In genomic region chr20:44861547-44862006, GRCh38 we compare ENCODE assay signal across 9 cellular contexts. TPM values are rescaled to one million over a fixed set of nuclear protein-coding genes. Genes with fewer than 3 reads are reported as not detected.
A peak's percentile ranks its signal among the peaks of the same experiment; 100 is the strongest.
DNase-seq lines count a peak whose midpoint lies in the region; ATAC-seq and TF ChIP-seq lines count a peak whose summit lies in the region.
"Had no signal": no experiment of that assay in that cellular context is flagged by ENCODE, and none has a peak within 500 bp of the region (broad histone marks: within the 10 kb centered on the region; RNA-seq: fewer than 3 reads in every experiment).

No MANE protein-coding gene starts in this region.

- H3K36me3 Mint-ChIP-seq in HFFc6 (ENCODE audit: low read depth) = no peaks in the 10 kb centered on the region
- H3K36me3 Mint-ChIP-seq: activated naive CD8-positive, alpha-beta T cell treated with anti-CD3 and anti-CD28 coated beads for 36 hours had no signal

- peak; percentile 70 for DNase-seq in HFFc6
- peak; percentile 15 for DNase-seq in astrocyte of the cerebellum (ENCODE audit: low read depth)
- DNase-seq in right cardiac atrium = peak; percentile 61 to 80 (median 67)
- peak; percentile 70 for DNase-seq in testis
- no peak for DNase-seq in NCI-H82 treated with DMSO at 0.1 percent for 48 hours (lab: John Stamatoyannopoulos, UW; ENCODE audit: unreplicated experiment)
- no peak for DNase-seq in activated T-cell treated with anti-CD3 and anti-CD28 coated beads for 4 hours
- DNase-seq: activated CD4-positive, alpha-beta T cell treated with anti-CD3 and anti-CD28 coated beads for 4 hours; activated naive CD8-positive, alpha-beta T cell treated with anti-CD3 and anti-CD28 coated beads for 36 hours had no signal

- peak; percentile 92 to 94 for ATAC-seq in right cardiac atrium
- ATAC-seq in GM19023 (IDR thresholded peaks at IDR 0.05; ENCODE audit: unreplicated experiment) = no peak

- no peak for TF ChIP-seq CTCF in HFFc6 (IDR thresholded peaks at IDR 0.05)
- no peak for TF ChIP-seq CTCF in astrocyte of the cerebellum (IDR thresholded peaks at IDR 0.05; ENCODE audit: low read depth, low read length, missing control alignments)
- no peak for TF ChIP-seq CTCF in testis (IDR thresholded peaks at IDR 0.05)

- H3K27me3 ChIP-seq in right cardiac atrium (ENCODE audit: control insufficient read depth, insufficient read depth) = no peaks in the 10 kb centered on the region
- H3K27me3 ChIP-seq in testis = no peaks in the 10 kb centered on the region

- in situ Hi-C loops in astrocyte of the cerebellum (cut with HindIII; ENCODE audit: low sequenced_read_pairs) = no loop called here

- H3K4me1 ChIP-seq in right cardiac atrium (ENCODE audit: control insufficient read depth, insufficient read depth, low read length) (no peaks in the 10 kb centered on the region), testis (peaks cover 38% of the 10 kb centered on the region)

- H3K4me3 ChIP-seq in astrocyte of the cerebellum (ENCODE audit: low read depth, low read length) (no peak overlapping the region), right cardiac atrium (ENCODE audit: low read length) (no peak overlapping the region), testis (no peak overlapping the region)

- H3K9me3 Mint-ChIP-seq in HFFc6 = no peaks in the 10 kb centered on the region; the same call in 1 of the 2 replicates

- H3K4me1 Mint-ChIP-seq in HFFc6 (ENCODE audit: low read depth) = peaks cover 15% of the 10 kb centered on the region

- H3K27ac ChIP-seq in right cardiac atrium (ENCODE audit: low read length) (no peak overlapping the region), testis (peak overlapping the region; percentile 20 to 66)

- intact Hi-C loops in right cardiac atrium (cut with DNase I) (loop anchor here in 3 of 4 donors (10.0 kb wide), 1 partner anchor 177 kb away; no protein-coding TSS in a partner anchor), testis (cut with DNase I; ENCODE audit: low total_unique reads) (no loop called here)

- H3K9me3 ChIP-seq in right cardiac atrium (ENCODE audit: control insufficient read depth, low read length) = no peaks in the 10 kb centered on the region
- no peaks in the 10 kb centered on the region for H3K9me3 ChIP-seq in testis

- 17% methylated on average over 5 of the region's 5 CpGs for WGBS in right cardiac atrium
- whole genome bisulfite sequencing in testis, 2 donors = 23 to 40% methylated on average over 5 of the region's 5 CpGs

- peaks cover 17% of the 10 kb centered on the region for H3K27me3 Mint-ChIP-seq in HFFc6 (ENCODE audit: insufficient read depth)
- H3K27me3 Mint-ChIP-seq: activated naive CD8-positive, alpha-beta T cell treated with anti-CD3 and anti-CD28 coated beads for 36 hours had no signal

- no peaks in the 10 kb centered on the region for H3K36me3 ChIP-seq in testis (ENCODE audit: low read depth, missing control alignments)

- peak overlapping the region; percentile 46; the same call in 1 of the 2 replicates for H3K27ac Mint-ChIP-seq in HFFc6
- H3K27ac Mint-ChIP-seq: activated naive CD8-positive, alpha-beta T cell treated with anti-CD3 and anti-CD28 coated beads for 36 hours had no signal

- TF ChIP-seq POLR2A in testis (IDR thresholded peaks at IDR 0.05) = no peak

- H3K4me3 Mint-ChIP-seq in HFFc6 = peak overlapping the region; percentile 12; the same call in 1 of the 2 replicates
- H3K4me3 Mint-ChIP-seq: activated naive CD8-positive, alpha-beta T cell treated with anti-CD3 and anti-CD28 coated beads for 36 hours had no signal

RNA-seq across cellular contexts. Expression of gene YWHAB, which starts 23.9 kb away (rescaled TPM):
- total RNA-seq in HFFc6 (2021; fragmentation: NEBNext Ultra II Directional; extraction: Animal tissue kit (Norgen Biotek cat#: 25700)) = 100 to 1,000 TPM; 284 to 315 (median 301) TPM
- total RNA-seq in right cardiac atrium (100 to 1,000 TPM in 3 of 4 donors, 10 to 100 TPM in 1; 87.8 to 121 (median 111) TPM), testis (100 to 1,000 TPM; 106 to 127 TPM)
- polyA plus RNA-seq in right cardiac atrium (53.4 TPM), testis (ENCODE audit: insufficient read depth, low read depth, low replicate concordance) (125 TPM)

RNA-seq across cellular contexts. Expression of gene PABPC1L, which starts 48.3 kb away (rescaled TPM):
- 10 to 100 TPM; 14.4 to 22.4 (median 16.6) TPM for total RNA-seq in HFFc6 (2021; fragmentation: NEBNext Ultra II Directional; extraction: Animal tissue kit (Norgen Biotek cat#: 25700))
- 1 to 10 TPM; 3.6 to 5.3 (median 4.1) TPM for total RNA-seq in right cardiac atrium
- polyA plus RNA-seq in right cardiac atrium = 3.3 TPM
- 10 to 100 TPM; 59.2 to 71.7 TPM for total RNA-seq in testis
- polyA plus RNA-seq in testis (ENCODE audit: insufficient read depth, low read depth, low replicate concordance) = 27.9 TPM

RNA-seq across cellular contexts. Expression of gene RIMS4, which starts 51.2 kb away (rescaled TPM):
- total RNA-seq in HFFc6 (2021; fragmentation: NEBNext Ultra II Directional; extraction: Animal tissue kit (Norgen Biotek cat#: 25700)) = not detected
- total RNA-seq in right cardiac atrium = 1 to 10 TPM in 3 of 4 donors, under 1 TPM in 1; 0.57 to 2.4 (median 1.3) TPM
- 0.38 TPM for polyA plus RNA-seq in right cardiac atrium
- 10 to 100 TPM; 29.7 to 72.1 TPM for total RNA-seq in testis
- polyA plus RNA-seq in testis (ENCODE audit: insufficient read depth, low read depth, low replicate concordance) = 32.1 TPM

Comparison
In these comparisons a context has a peak if more than half of its experiments do, and no peak if none do; other contexts are left out.
1. DNase-seq: peak in HFFc6 (single experiment), astrocyte of the cerebellum (single experiment), right cardiac atrium (3 of 3) and testis (single experiment); none in NCI-H82 treated with DMSO at 0.1 percent for 48 hours (single experiment) and activated T-cell treated with anti-CD3 and anti-CD28 coated beads for 4 hours (single experiment).
2. RNA of gene RIMS4, which starts 51.2 kb away (total RNA-seq): 29.7 to 72.1 TPM in testis; 0.57 to 2.4 TPM in right cardiac atrium and not detected in HFFc6; every median in the first group is over 4 times any median in the second.